Comparison of ENCODE assay signal across 11 cellular contexts in genomic region chr4:86961103-86961502, GRCh38. TPM values are rescaled to one million over a fixed set of nuclear protein-coding genes. Genes with fewer than 3 reads are reported as not detected.
DNase-seq lines count a peak whose midpoint lies in the region; ATAC-seq, FAIRE-seq and TF ChIP-seq lines count a peak whose summit lies in the region.
"Had no signal": no experiment of that assay in that cellular context is flagged by ENCODE, and none has a peak within 500 bp of the region (broad histone marks: within the 10 kb centered on the region; RNA-seq: fewer than 3 reads in every experiment).

No MANE protein-coding gene starts in this region.

- no peak overlapping the region for H3K4me3 Mint-ChIP-seq in progenitor cell of endocrine pancreas (ENCODE audit: low read depth)

- H3K9ac ChIP-seq in GM12878 (ENCODE audit: control insufficient read depth, insufficient read depth, low read length): peak overlapping the region; percentile 40

- TF ChIP-seq CTCF in HL-60 (IDR thresholded peaks at IDR 0.05; ENCODE audit: insufficient read depth, low read length): no peak
- TF ChIP-seq CTCF in GM12878 (IDR thresholded peaks at IDR 0.05 in 2 of 3, conservative IDR thresholded peaks at IDR 0.05 in 1 of 3; ENCODE audit: control insufficient read depth in 2 of 3, extremely low read depth in 1 of 3, insufficient read depth in 1 of 3, low read depth in 3 of 3, low read length in 3 of 3): no peak
- TF ChIP-seq CTCF in progenitor cell of endocrine pancreas (IDR thresholded peaks at IDR 0.05; ENCODE audit: unreplicated experiment): no peak

- CTCF ChIA-PET in GM12878 (lab: Yijun Ruan, JAX): interaction anchor here (0.7 to 3.9 kb wide), 14 partner anchors 9 to 132 kb away, joined by 3 to 45 read pairs (median 4); partner anchors contain the start of gene AFF1

- H3K4me1 ChIP-seq in GM12878 (ENCODE audit: control insufficient read depth, insufficient read depth, low read length): peaks cover 70% of the 10 kb centered on the region

- no peak for TF ChIP-seq RAD21 in GM12878 (IDR thresholded peaks at IDR 0.05; ENCODE audit: insufficient read depth, low read depth, low read length)

- no peaks in the 10 kb centered on the region for H3K27me3 ChIP-seq in HL-60 (ENCODE audit: insufficient read depth, poor library complexity, severe bottlenecking)
- no peaks in the 10 kb centered on the region for H3K27me3 ChIP-seq in GM12878 (replicated peaks in 1 of 2; ENCODE audit: control insufficient read depth in 2 of 2, insufficient read depth in 2 of 2, low read length in 1 of 2)

- H3K79me2 ChIP-seq in GM12878 (ENCODE audit: control insufficient read depth, insufficient read depth, low read length): peaks cover 87% of the 10 kb centered on the region

- FAIRE-seq in GM12878 (lab: Jason Lieb, UNC) (peak; percentile 23), urothelium cell line (lab: Jason Lieb, UNC) (no peak)

- H4K20me1 ChIP-seq in GM12878 (ENCODE audit: control insufficient read depth, insufficient read depth): no peaks in the 10 kb centered on the region

- H3K36me3 ChIP-seq in GM12878 (ENCODE audit: control insufficient read depth in 2 of 2, insufficient read depth in 2 of 2, low read length in 1 of 2): 0 out of 4 replicates have a peak, but pooled peaks cover 0 to 2% of the 10 kb centered on the region in 2 experiments

- intact Hi-C loops in GM12878 (cut with micrococcal nuclease; ENCODE audit: unreplicated experiment): loop anchor here (1.0 to 2.0 kb wide), 2 partner anchors 22 to 46 kb away; no protein-coding TSS in a partner anchor

- no peak for TF ChIP-seq POLR2A in GM12878 (IDR thresholded peaks at IDR 0.05; ENCODE audit: low read depth, low read length)

- RAD21 ChIA-PET in GM12878 (lab: Charles Lee; ENCODE audit: unreplicated experiment): interaction anchor here (0.6 to 4.5 kb wide), 23 partner anchors 8 to 132 kb away, joined by 3 to 103 read pairs (median 8); partner anchors contain the start of gene AFF1

- peaks cover 51% of the 10 kb centered on the region for H3K4me1 Mint-ChIP-seq in progenitor cell of endocrine pancreas (ENCODE audit: low read depth)

- H3K9me3 Mint-ChIP-seq in progenitor cell of endocrine pancreas (ENCODE audit: low read depth): no peaks in the 10 kb centered on the region

- H3K4me2 ChIP-seq in GM12878 (ENCODE audit: control insufficient read depth, insufficient read depth): peak overlapping the region; percentile 84

- SMC1A ChIA-PET in GM12878 (lab: Charles Lee; ENCODE audit: uncharacterized antibody, unreplicated experiment): interaction anchor here (0.7 to 7.3 kb wide), 26 partner anchors 9 to 1182 kb away, joined by 3 to 192 read pairs (median 4); partner anchors contain the start of gene AFF1

- ATAC-seq in GM19324 (IDR thresholded peaks at IDR 0.05; ENCODE audit: low FRiP score, unreplicated experiment): peak; percentile 1
- peak; percentile 15 for ATAC-seq in GM12878
- no peak for ATAC-seq in HG02623 (IDR thresholded peaks at IDR 0.05; ENCODE audit: unreplicated experiment)

- H3K27me3 Mint-ChIP-seq in progenitor cell of endocrine pancreas: no peaks in the 10 kb centered on the region

- TF ChIP-seq EP300 in GM12878 (IDR thresholded peaks at IDR 0.05; ENCODE audit: borderline replicate concordance in 1 of 2, control insufficient read depth in 1 of 2, low read depth in 2 of 2, low read length in 2 of 2): no peak; a peak in 1 of 4 replicates

- H2AFZ ChIP-seq in GM12878 (ENCODE audit: control insufficient read depth, low read depth, low read length): no peak overlapping the region

- H3K4me3 ChIP-seq in HL-60 (replicated peaks; ENCODE audit: insufficient read depth, low read length) (no peak overlapping the region), GM12878 (peak overlapping the region; percentile 61)
- H3K4me3 ChIP-seq: skin epidermis had no signal

- no peaks in the 10 kb centered on the region for H3K36me3 Mint-ChIP-seq in progenitor cell of endocrine pancreas (ENCODE audit: insufficient read depth)

- in situ Hi-C loops in GM12878 (cut with MboI): no loop called here
- in situ Hi-C loops in ACHN (cut with HindIII; ENCODE audit: low pct_ligation_motif_present, low pct_unique_long_range_greater_than_20kb, low sequenced_read_pairs): no loop called here

- no peaks in the 10 kb centered on the region; the same call in 2 of the 3 replicates for H3K9me3 ChIP-seq in GM12878 (replicated peaks; ENCODE audit: control insufficient read depth, insufficient read depth, low read length)

- DNase-seq in HL-60 (ENCODE audit: low read depth in 1 of 2, low spot score in 1 of 2) (peak in 1 of 2 experiments; percentile 52), GM12878 (ENCODE audit: low read depth, low spot score) (no peak), progenitor cell of endocrine pancreas (ENCODE audit: low spot score, unreplicated experiment) (no peak), ACHN (no peak), urothelium cell line (ENCODE audit: low spot score) (no peak)
- no peak for DNase-seq in activated naive CD4-positive, alpha-beta T cell treated with Interleukin-2 at 50 U/mL for 16 hours
- DNase-seq: activated CD8-positive, alpha-beta memory T cell treated with anti-CD3 and anti-CD28 coated beads for 24 hours; NCI-H1105 had no signal

- WGBS in GM12878 (ENCODE audit: insufficient coverage, insufficient replicate concordance, low lambda C conversion rate, missing lambda C conversion rate): 8% methylated on average over 4 of the region's 4 CpGs

- H3K27ac ChIP-seq in HL-60 (replicated peaks) (peak overlapping the region; percentile 85), GM12878 (ENCODE audit: control insufficient read depth, insufficient read depth) (peak overlapping the region; percentile 80)

- TSS peak; percentile 85 for BruUV-seq in GM12878 (replicated peaks; lab: Mats Ljungman, UMichigan)

- peak overlapping the region; percentile 93 for H3K27ac Mint-ChIP-seq in progenitor cell of endocrine pancreas

- POLR2A ChIA-PET in GM12878 (lab: Charles Lee): interaction anchor here (0.6 to 6.8 kb wide), 16 partner anchors 8 to 1921 kb away, joined by 3 to 107 read pairs (median 10); partner anchors contain the start of genes AFF1 and PPM1K

TF ChIP-seq in GM12878, 131 proteins besides CTCF, POLR2A, EP300 and RAD21 (continues in another document):
- peak; percentile 84 for TF ChIP-seq SPI1 (IDR thresholded peaks at IDR 0.05; ENCODE audit: borderline replicate concordance, insufficient read depth, low read depth, low read length)
- no peak for TF ChIP-seq POU2F2 (IDR thresholded peaks at IDR 0.05; ENCODE audit: borderline replicate concordance, low read depth, low read length)
- 0 out of 2 replicates have a peak, but pooled peaks have one; percentile 6 for TF ChIP-seq GATAD2B (conservative IDR thresholded peaks at IDR 0.05; ENCODE audit: low read depth)
- TF ChIP-seq ETV6 (conservative IDR thresholded peaks at IDR 0.05 in 1 of 2, IDR thresholded peaks at IDR 0.05 in 1 of 2; ENCODE audit: borderline replicate concordance in 1 of 2, low read depth in 1 of 2): 0 out of 4 replicates have a peak, but pooled peaks of 1 of the 2 experiments have one; percentile 0
- 0 out of 2 replicates have a peak, but pooled peaks have one; percentile 4 for TF ChIP-seq ZNF687 (IDR thresholded peaks at IDR 0.05)

RNA-seq across cellular contexts. Expression of gene AFF1, which starts 26.3 kb away (rescaled TPM):
- 242 and 244 TPM in 2 replicates for total RNA-seq in GM12878 (2013; cell fraction: nucleolus; rRNA removed)
- total RNA-seq in GM12878 (2014; rRNA removed): 21.2 and 21.3 TPM in 2 replicates
- 21.5 and 22.8 TPM in 2 replicates for total RNA-seq in GM12878 (2014; rRNA removed; fragmentation: Illumina TruSeq; extraction: Trizol)
- 52.5 and 56.1 TPM in 2 replicates for total RNA-seq in GM12878 (2021)
- 51.7 TPM for polyA plus RNA-seq in GM12878 (2011; ENCODE audit: low read depth)
- polyA plus RNA-seq in GM12878 (2011; rRNA removed): 25.1 and 26.1 TPM in 2 replicates
- polyA plus RNA-seq in GM12878 (2011; cell fraction: cytosol; rRNA removed): 21.3 and 44.0 TPM in 2 replicates
- polyA plus RNA-seq in GM12878 (2011; cell fraction: nucleus; rRNA removed): 50.2 and 53.3 TPM in 2 replicates
- 32.6 and 34.7 TPM in 2 replicates for polyA plus RNA-seq in GM12878 (2012)
- 30.7 and 32.9 TPM in 2 replicates for polyA plus RNA-seq in GM12878 (2014; fragmentation: Illumina TruSeq; extraction: Trizol)
- 10 to 100 TPM in 1 of 2 experiments, 1 to 10 TPM in 1; 3.5 to 11.4 TPM for polyA plus RNA-seq in GM12878 (2014; fragmentation: Nextera tagmentation; extraction: Ambion mirVana)
- polyA plus RNA-seq in GM12878 (2014; rRNA removed): 18.6 and 20.5 TPM in 2 replicates
- 10 to 100 TPM; 21.6 to 24.0 TPM for polyA plus RNA-seq in GM12878 (2016; fragmentation: Nextera tagmentation; extraction: Ambion mirVana)
- 115 and 130 TPM in 2 replicates for polyA minus RNA-seq in GM12878 (2011; rRNA and poly(A)+ RNA removed)
- 30.8 and 33.0 TPM in 2 replicates for polyA minus RNA-seq in GM12878 (2011; cell fraction: cytosol; rRNA and poly(A)+ RNA removed)
- polyA minus RNA-seq in GM12878 (2011; cell fraction: nucleus; rRNA and poly(A)+ RNA removed): 72.7 and 104 TPM in 2 replicates
- total RNA-seq in progenitor cell of endocrine pancreas: 86.0 and 89.3 TPM in 2 replicates
